8 cellular contexts compared by ENCODE assay signal in the genomic region with DNA sequence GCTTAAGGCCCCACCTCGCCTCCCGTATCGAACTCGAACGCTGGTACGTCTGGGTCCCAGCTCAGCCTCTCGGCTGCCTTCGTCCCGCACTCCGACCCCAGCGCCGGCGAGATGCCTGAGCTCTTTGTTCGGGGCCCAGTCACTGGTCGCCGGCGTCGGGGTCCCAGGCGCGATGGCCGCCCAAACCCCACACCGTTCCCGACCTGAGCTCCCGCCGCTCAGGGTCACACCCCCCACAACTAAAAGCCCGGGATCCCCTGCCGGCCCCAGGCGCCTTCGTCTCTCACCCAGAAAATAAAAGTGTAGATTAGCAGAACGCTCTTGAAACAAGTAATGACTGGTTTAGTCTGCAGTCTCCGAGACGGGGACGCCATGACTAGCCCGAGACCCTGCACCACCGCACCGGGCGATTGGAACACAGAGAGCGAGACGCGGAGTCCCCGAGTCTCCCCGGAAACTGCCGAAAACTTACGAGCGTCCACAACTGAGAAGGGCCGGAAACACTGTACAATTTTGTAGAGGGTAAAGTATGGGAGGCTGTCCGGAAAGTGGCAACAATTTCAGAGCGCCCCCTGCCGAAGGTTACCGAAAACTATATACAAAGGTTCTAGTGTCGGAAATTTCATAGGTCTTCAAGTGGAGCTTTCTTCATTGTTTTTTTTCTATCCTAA. TPM values are rescaled to one million over a fixed set of nuclear protein-coding genes. Genes with fewer than 3 reads are reported as not detected.
DNase-seq lines count a peak whose midpoint lies in the region; ATAC-seq, FAIRE-seq and TF ChIP-seq lines count a peak whose summit lies in the region.

A gene with protein sequence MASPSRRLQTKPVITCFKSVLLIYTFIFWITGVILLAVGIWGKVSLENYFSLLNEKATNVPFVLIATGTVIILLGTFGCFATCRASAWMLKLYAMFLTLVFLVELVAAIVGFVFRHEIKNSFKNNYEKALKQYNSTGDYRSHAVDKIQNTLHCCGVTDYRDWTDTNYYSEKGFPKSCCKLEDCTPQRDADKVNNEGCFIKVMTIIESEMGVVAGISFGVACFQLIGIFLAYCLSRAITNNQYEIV (minus strand): TSS at position 486 of the 671 bp plus-strand sequence. CDS start 112 bp downstream, at position 374.

- TF ChIP-seq CTCF in HFFc6 (IDR thresholded peaks at IDR 0.05) (peak; percentile 77), chondrocyte (IDR thresholded peaks at IDR 0.05) (peak; percentile 83), kidney (IDR thresholded peaks at IDR 0.05; ENCODE audit: borderline replicate concordance, extremely low read depth, insufficient read depth) (peak; percentile 37)

- peak; percentile 84 for FAIRE-seq in kidney (lab: Jason Lieb, UNC)

- H3K4me3 ChIP-seq in kidney (ENCODE audit: low read length in 2 of 2), result peak within 1 kb of the TSS; percentile 72 to 82

- H3K27ac Mint-ChIP-seq in HFFc6 (peak within 1 kb of the TSS; percentile 89), chondrocyte (ENCODE audit: unreplicated experiment) (peak within 1 kb of the TSS; percentile 94)

- in situ Hi-C loops in G401 (cut with HindIII; ENCODE audit: low sequenced_read_pairs), result no loop called here

- peak within 1 kb of the TSS; percentile 15 to 71 for H3K9ac ChIP-seq in kidney (ENCODE audit: low read length in 2 of 2)

- peak within 1 kb of the TSS in 1 of 2 donors; percentile 47 for H3K27ac ChIP-seq in kidney (ENCODE audit: low read depth in 2 of 2, low read length in 2 of 2)

- H3K4me1 Mint-ChIP-seq in HFFc6 (ENCODE audit: low read depth) (peaks cover 17% of the 10 kb centered on the region), chondrocyte (ENCODE audit: low read depth) (peaks cover 21% of the 10 kb centered on the region)

- DNase-seq in G401 (ENCODE audit: low spot score), result peak; percentile 53
- peak; percentile 81 for DNase-seq in HFFc6
- DNase-seq in NCI-H1694 treated with DMSO at 0.1 percent for 48 hours (lab: John Stamatoyannopoulos, UW), result peak; percentile 91
- peak; percentile 55 for DNase-seq in activated CD4-positive, alpha-beta T cell treated with anti-CD3 and anti-CD28 coated beads for 1 hour
- no peak for DNase-seq in chondrocyte (ENCODE audit: low spot score)
- DNase-seq in kidney, result peak; percentile 83
- peak; percentile 59 to 71 (median 63) for DNase-seq in stimulated activated CD4-positive, alpha-beta T cell treated with anti-CD3 and anti-CD28 coated beads, Interleukin-12 subunit alpha, Interleukin-12 subunit beta, amount 100 ng/mL, for 48 hours (ENCODE audit: low read depth in 2 of 3, low spot score in 1 of 3)

- H3K9me3 Mint-ChIP-seq in HFFc6, result no peaks in the 10 kb centered on the region
- peaks cover 4% of the 10 kb centered on the region for H3K9me3 Mint-ChIP-seq in chondrocyte (ENCODE audit: low read depth)

- H3K36me3 ChIP-seq in kidney (ENCODE audit: control insufficient read depth in 1 of 2, insufficient read depth in 2 of 2, low read length in 2 of 2), result peaks cover 0 to 3% of the 10 kb centered on the region in 2 donors

- no peaks in the 10 kb centered on the region for H3K4me1 ChIP-seq in kidney (ENCODE audit: control insufficient read depth in 1 of 2, insufficient read depth in 1 of 2, low read depth in 1 of 2, low read length in 2 of 2)

- H3K27me3 Mint-ChIP-seq in HFFc6 (ENCODE audit: insufficient read depth) (no peaks in the 10 kb centered on the region; the same call in 1 of the 2 replicates), chondrocyte (ENCODE audit: low read depth) (no peaks in the 10 kb centered on the region)

- no peaks in the 10 kb centered on the region for H3K9me3 ChIP-seq in kidney (ENCODE audit: control insufficient read depth in 1 of 2, low read length in 2 of 2)

- ATAC-seq in GM18502 (IDR thresholded peaks at IDR 0.05; ENCODE audit: poor library complexity, unreplicated experiment), result no peak

- H3K36me3 Mint-ChIP-seq in HFFc6 (ENCODE audit: low read depth) (no peaks in the 10 kb centered on the region), chondrocyte (ENCODE audit: low read depth) (no peaks in the 10 kb centered on the region)

- H3K4me3 Mint-ChIP-seq in HFFc6 (peak within 1 kb of the TSS; percentile 92), chondrocyte (ENCODE audit: unreplicated experiment) (peak within 1 kb of the TSS; percentile 95)

- intact Hi-C loops in kidney (cut with DNase I), result no loop called here

RNA-seq across cellular contexts. Expression of the gene that starts here (rescaled TPM):
- 110 and 111 TPM in 2 replicates for total RNA-seq in G401 (2014; rRNA removed; shearing (Covaris generic))
- total RNA-seq in HFFc6 (2021; fragmentation: NEBNext Ultra II Directional; extraction: Animal tissue kit (Norgen Biotek cat#: 25700)), result 10 to 100 TPM; 14.5 to 20.7 (median 18.3) TPM
- total RNA-seq in chondrocyte (17.8 to 23.0 TPM (median 18.6 TPM) in 3 replicates), kidney (27.8 TPM)
- 60.1 TPM for polyA plus RNA-seq in kidney (ENCODE audit: insufficient read depth, low read depth, low replicate concordance)
